ENCODE assay signal across 19 cellular contexts in the genomic region with DNA sequence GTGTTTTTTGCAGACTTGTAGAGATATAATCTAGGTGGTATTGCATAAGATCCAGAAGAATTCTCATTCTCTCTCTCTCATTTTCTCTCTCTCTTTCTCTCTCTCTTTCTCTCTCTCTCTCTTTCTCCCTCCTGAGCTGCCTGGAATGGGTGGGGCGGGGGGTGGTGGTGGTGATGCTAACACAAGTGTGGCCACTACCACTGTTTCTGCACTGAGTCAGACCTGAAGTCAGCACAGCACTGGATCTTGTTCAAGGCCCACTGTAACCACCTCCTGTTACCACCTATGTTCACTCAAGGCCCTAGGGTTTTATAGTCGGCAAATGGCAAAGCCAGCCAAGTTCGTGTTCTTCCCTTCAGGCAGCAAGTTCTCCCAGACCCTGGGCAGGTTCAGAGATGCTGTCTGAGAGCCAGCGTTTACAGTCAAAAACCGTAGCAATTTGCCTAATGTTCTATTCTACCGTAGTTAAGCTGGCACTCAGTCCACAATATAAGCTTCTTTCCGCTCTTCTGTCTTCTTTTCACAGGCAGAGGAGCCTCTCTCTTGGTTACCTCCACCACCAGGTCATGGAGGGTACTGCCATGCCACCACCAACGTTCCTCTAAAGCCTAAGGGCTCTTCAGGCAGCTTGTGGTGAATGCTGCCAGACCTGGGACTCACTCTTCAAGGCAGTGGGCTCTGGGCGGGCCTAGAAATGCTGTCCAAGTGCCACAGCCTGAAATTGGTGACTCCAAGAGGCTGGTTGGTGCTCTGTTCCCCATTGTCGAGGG.
A peak's percentile ranks its signal among the peaks of the same experiment; 100 is the strongest.
DNase-seq lines count a peak whose midpoint lies in the region; ATAC-seq, FAIRE-seq and TF ChIP-seq lines count a peak whose summit lies in the region.
"Had no signal": no experiment of that assay in that cellular context is flagged by ENCODE, and none has a peak within 500 bp of the region (broad histone marks: within the 10 kb centered on the region; RNA-seq: fewer than 3 reads in every experiment).

No MANE protein-coding gene starts in this region.

- H3K4me1 ChIP-seq in GM12878 (ENCODE audit: control insufficient read depth, insufficient read depth, low read length) (no peaks in the 10 kb centered on the region), testis (peaks cover 4% of the 10 kb centered on the region)
- H3K4me1 ChIP-seq: gastrocnemius medialis had no signal

- no peak overlapping the region for H3K4me2 ChIP-seq in GM12878 (ENCODE audit: control insufficient read depth, insufficient read depth)

- POLR2A ChIA-PET in GM12878 (lab: Charles Lee): no interaction called here

- CTCF ChIA-PET in GM12878 (lab: Yijun Ruan, JAX): no interaction called here

- TF ChIP-seq EP300 in GM12878 (IDR thresholded peaks at IDR 0.05; ENCODE audit: borderline replicate concordance in 1 of 2, control insufficient read depth in 1 of 2, low read depth in 2 of 2, low read length in 2 of 2): no peak

- no peaks in the 10 kb centered on the region for H3K36me3 ChIP-seq in GM12878 (ENCODE audit: control insufficient read depth in 2 of 2, insufficient read depth in 2 of 2, low read length in 1 of 2)
- no peaks in the 10 kb centered on the region for H3K36me3 ChIP-seq in testis (ENCODE audit: low read depth, missing control alignments)
- H3K36me3 ChIP-seq: gastrocnemius medialis had no signal

- H3K27me3 ChIP-seq in GM12878 (replicated peaks in 1 of 2; ENCODE audit: control insufficient read depth in 2 of 2, insufficient read depth in 2 of 2, low read length in 1 of 2) (no peaks in the 10 kb centered on the region), testis (no peaks in the 10 kb centered on the region)
- H3K27me3 ChIP-seq: gastrocnemius medialis had no signal

- DNase-seq in NCI-H82 (lab: John Stamatoyannopoulos, UW) (peak; percentile 0), NCI-H82 treated with DMSO at 0.1 percent for 48 hours (lab: John Stamatoyannopoulos, UW; ENCODE audit: unreplicated experiment) (no peak), GM12878 (ENCODE audit: low read depth, low spot score) (no peak), testis (peak; percentile 13), GM19238 (ENCODE audit: insufficient read length, low spot score) (no peak), NCI-H1092 (lab: John Stamatoyannopoulos, UW) (no peak)
- DNase-seq in Jurkat, Clone E6-1 (ENCODE audit: low read depth, low spot score): peak; percentile 6
- DNase-seq: activated CD8-positive, alpha-beta memory T cell treated with anti-CD3 and anti-CD28 coated beads, Interleukin-2, amount 50 U/mL, for 4 hours; effector memory CD8-positive, alpha-beta T cell; gastrocnemius medialis; islet precursor cell; mucosa of descending colon; NCI-H526 treated with DMSO at 0.1 percent for 48 hours; stimulated activated naive B cell treated with anti-CD40 and anti-IgM and Interleukin-4, amounts not matched to agents 10 μg/mL and 1 μg/mL and 100 μg/mL, for 72 hours; T-cell had no signal

- 28% methylated on average over 10 of the region's 10 CpGs for WGBS in GM12878 (ENCODE audit: insufficient coverage, insufficient replicate concordance, low lambda C conversion rate, missing lambda C conversion rate)
- WGBS in testis, 2 donors: 82 to 84% methylated on average over 9 to 10 of the region's 10 CpGs

- TF ChIP-seq CTCF in GM12878 (IDR thresholded peaks at IDR 0.05 in 2 of 3, conservative IDR thresholded peaks at IDR 0.05 in 1 of 3; ENCODE audit: control insufficient read depth in 2 of 3, extremely low read depth in 1 of 3, insufficient read depth in 1 of 3, low read depth in 3 of 3, low read length in 3 of 3) (no peak), testis (IDR thresholded peaks at IDR 0.05) (no peak)

- H3K27ac ChIP-seq in GM12878 (ENCODE audit: control insufficient read depth, insufficient read depth) (no peak overlapping the region), testis (peak overlapping the region; percentile 19 to 23)
- H3K27ac ChIP-seq: gastrocnemius medialis had no signal

- ATAC-seq in GM12878 (peak; percentile 66), GM18502 (IDR thresholded peaks at IDR 0.05; ENCODE audit: poor library complexity, unreplicated experiment) (no peak)
- ATAC-seq: activated CD4-positive, CD25-positive, alpha-beta regulatory T cell treated with anti-CD3 and anti-CD28 coated beads, Interleukin-2, amount 50 U/mL, for 24 hours; activated naive CD4-positive, alpha-beta T cell treated with anti-CD3 and anti-CD28 coated beads, Interleukin-2, amount 50 U/mL, for 72 hours; effector memory CD8-positive, alpha-beta T cell; gastrocnemius medialis; mucosa of descending colon; T-cell had no signal

- H3K9ac ChIP-seq in GM12878 (ENCODE audit: control insufficient read depth, insufficient read depth, low read length): no peak overlapping the region

- in situ Hi-C loops in GM12878 (cut with MboI): no loop called here

- no peak for TF ChIP-seq RAD21 in GM12878 (IDR thresholded peaks at IDR 0.05; ENCODE audit: insufficient read depth, low read depth, low read length)

- RAD21 ChIA-PET in GM12878 (lab: Charles Lee; ENCODE audit: unreplicated experiment): no interaction called here

- H3K9me3 ChIP-seq in GM12878 (replicated peaks; ENCODE audit: control insufficient read depth, insufficient read depth, low read length): no peaks in the 10 kb centered on the region
- no peaks in the 10 kb centered on the region for H3K9me3 ChIP-seq in testis
- H3K9me3 ChIP-seq: gastrocnemius medialis, mucosa of descending colon had no signal

- SMC1A ChIA-PET in GM12878 (lab: Charles Lee; ENCODE audit: uncharacterized antibody, unreplicated experiment): no interaction called here

- H3K4me3 ChIP-seq in Jurkat, Clone E6-1 (ENCODE audit: low read length): no peak overlapping the region
- H3K4me3 ChIP-seq in GM12878: no peak overlapping the region
- no peak overlapping the region for H3K4me3 ChIP-seq in testis
- H3K4me3 ChIP-seq: gastrocnemius medialis, mucosa of descending colon had no signal

- intact Hi-C loops in GM12878 (cut with micrococcal nuclease; ENCODE audit: unreplicated experiment) (no loop called here), testis (cut with DNase I; ENCODE audit: low total_unique reads) (no loop called here)

- BruUV-seq in GM12878 (replicated peaks; lab: Mats Ljungman, UMichigan): no TSS peak

- H4K20me1 ChIP-seq in GM12878 (ENCODE audit: control insufficient read depth, insufficient read depth): no peaks in the 10 kb centered on the region

- H2AFZ ChIP-seq in GM12878 (ENCODE audit: control insufficient read depth, low read depth, low read length): no peak overlapping the region

- FAIRE-seq in GM12878 (lab: Jason Lieb, UNC): no peak
- FAIRE-seq: A204.1 had no signal

- no peaks in the 10 kb centered on the region for H3K79me2 ChIP-seq in GM12878 (ENCODE audit: control insufficient read depth, insufficient read depth, low read length)

- TF ChIP-seq POLR2A in GM12878 (IDR thresholded peaks at IDR 0.05; ENCODE audit: low read depth, low read length) (no peak), testis (IDR thresholded peaks at IDR 0.05) (no peak)

TF ChIP-seq in GM12878, 131 proteins besides CTCF, POLR2A, EP300 and RAD21:
- TF ChIP-seq BCL11A (IDR thresholded peaks at IDR 0.05; ENCODE audit: low read depth, low read length) (no peak), SMAD1 (IDR thresholded peaks at IDR 0.05; ENCODE audit: low read depth, partially characterized antibody) (no peak), TCF12 (IDR thresholded peaks at IDR 0.05; ENCODE audit: low read depth, low read length) (no peak), PML (IDR thresholded peaks at IDR 0.05; ENCODE audit: low read length) (no peak), REST (IDR thresholded peaks at IDR 0.05; ENCODE audit: low read depth, low read length) (no peak)
TF ChIP-seq in GM12878: peak in this region for 0.

Comparison
In these comparisons a context has a peak if more than half of its experiments do, and no peak if none do; other contexts are left out.
1. DNase-seq: peak in NCI-H82 (single experiment), Jurkat, Clone E6-1 (single experiment) and testis (single experiment); none in NCI-H82 treated with DMSO at 0.1 percent for 48 hours (single experiment), GM12878 (single experiment), GM19238 (single experiment) and NCI-H1092 (single experiment).